In genomic region chr2:176096986-176097819, GRCh38 we compare ENCODE assay signal across 8 cellular contexts. TPM values are rescaled to one million over a fixed set of nuclear protein-coding genes. Genes with fewer than 3 reads are reported as not detected.
DNase-seq lines count a peak whose midpoint lies in the region; ATAC-seq and TF ChIP-seq lines count a peak whose summit lies in the region.

No MANE protein-coding gene starts in this region.

- no peaks in the 10 kb centered on the region for H4K20me1 ChIP-seq in KMS-11 (ENCODE audit: insufficient read depth)

- TF ChIP-seq CTCF in KMS-11 (conservative IDR thresholded peaks at IDR 0.05; ENCODE audit: low read depth, low read length) (peak; percentile 80), left ventricle myocardium inferior (IDR thresholded peaks at IDR 0.05; ENCODE audit: borderline replicate concordance) (peak; percentile 88), prostate gland (IDR thresholded peaks at IDR 0.05) (peak; percentile 59 to 94 (median 80))

- peak; percentile 87 for DNase-seq in ELR (ENCODE audit: low read depth)
- peak; percentile 78 for DNase-seq in SJSA1 (ENCODE audit: low read depth in 1 of 2, low spot score in 2 of 2)
- DNase-seq in left ventricle myocardium inferior: peak; percentile 51
- peak; percentile 82 for DNase-seq in prostate gland (ENCODE audit: low spot score)
- no peak for DNase-seq in cortex of kidney (lab: John Stamatoyannopoulos, UW)

- intact Hi-C loops in left ventricle myocardium inferior (cut with micrococcal nuclease): no loop called here
- intact Hi-C loops in prostate gland (cut with DNase I): no loop called here

- WGBS in prostate gland: 1% methylated on average over 45 of the region's 45 CpGs

- peak overlapping the region; percentile 90 for H3K9ac ChIP-seq in KMS-11

- H2AFZ ChIP-seq in KMS-11 (ENCODE audit: low read depth): peak overlapping the region; percentile 97

- peaks cover 4% of the 10 kb centered on the region for H3K9me3 Mint-ChIP-seq in activated naive CD8-positive, alpha-beta T cell (ENCODE audit: low read depth)

- H3K27ac Mint-ChIP-seq in activated naive CD8-positive, alpha-beta T cell: no peak overlapping the region

- H3K27me3 ChIP-seq in KMS-11 (ENCODE audit: insufficient read depth, low read depth) (no peaks in the 10 kb centered on the region), SJSA1 (replicated peaks) (peaks cover 53% of the 10 kb centered on the region), left ventricle myocardium inferior (ENCODE audit: low read depth) (peaks cover 100% of the 10 kb centered on the region), prostate gland (replicated peaks; ENCODE audit: insufficient read depth) (peaks cover 22% of the 10 kb centered on the region)

- H3K36me3 ChIP-seq in KMS-11 (ENCODE audit: insufficient read depth) (no peaks in the 10 kb centered on the region), SJSA1 (no peaks in the 10 kb centered on the region), left ventricle myocardium inferior (no peaks in the 10 kb centered on the region), prostate gland (no peaks in the 10 kb centered on the region)

- H3K9me3 ChIP-seq in SJSA1 (replicated peaks) (no peaks in the 10 kb centered on the region; the same call in 1 of the 2 replicates), left ventricle myocardium inferior (replicated peaks) (no peaks in the 10 kb centered on the region), prostate gland (no peaks in the 10 kb centered on the region)

- H3K36me3 Mint-ChIP-seq in activated naive CD8-positive, alpha-beta T cell: peaks cover 4% of the 10 kb centered on the region

- H3K4me1 ChIP-seq in KMS-11 (ENCODE audit: low read depth, poor library complexity, severe bottlenecking) (peaks cover 8% of the 10 kb centered on the region), SJSA1 (replicated peaks) (peaks cover 34% of the 10 kb centered on the region), left ventricle myocardium inferior (peaks cover 50% of the 10 kb centered on the region), prostate gland (replicated peaks) (no peaks in the 10 kb centered on the region)

- H3K4me3 ChIP-seq in KMS-11 (IDR thresholded peaks at IDR 0.05; ENCODE audit: insufficient read depth, low read depth, low read length): peak overlapping the region; percentile 89
- H3K4me3 ChIP-seq in SJSA1: peak overlapping the region; percentile 46
- peak overlapping the region; percentile 64 for H3K4me3 ChIP-seq in left ventricle myocardium inferior
- H3K4me3 ChIP-seq in prostate gland: peak overlapping the region; percentile 24 to 36

- TF ChIP-seq POLR2A in prostate gland (IDR thresholded peaks at IDR 0.05): peak; percentile 54

- no peaks in the 10 kb centered on the region for H3K79me2 ChIP-seq in KMS-11 (ENCODE audit: insufficient read depth, low read depth)

- ATAC-seq in GM21786 (IDR thresholded peaks at IDR 0.05; ENCODE audit: unreplicated experiment): peak; percentile 92

- H3K27ac ChIP-seq in KMS-11 (peak overlapping the region; percentile 91), SJSA1 (peak overlapping the region; percentile 36), left ventricle myocardium inferior (replicated peaks) (no peak overlapping the region), prostate gland (peak overlapping the region; percentile 85 to 86)

- peak overlapping the region; percentile 80 for H3K4me3 Mint-ChIP-seq in activated naive CD8-positive, alpha-beta T cell

- H3K27me3 Mint-ChIP-seq in activated naive CD8-positive, alpha-beta T cell: peaks cover 59% of the 10 kb centered on the region

- peak overlapping the region; percentile 95 for H3K4me2 ChIP-seq in KMS-11

- H3K4me1 Mint-ChIP-seq in activated naive CD8-positive, alpha-beta T cell (ENCODE audit: low read depth): peaks cover 30% of the 10 kb centered on the region

RNA-seq across cellular contexts. Expression of gene HOXD12, which starts 2.4 kb away (rescaled TPM):
- total RNA-seq in SJSA1 (2014; rRNA removed; shearing (Covaris generic)): 0.13 TPM in 1 of 2 replicates, not detected in the other
- total RNA-seq in left ventricle myocardium inferior: not detected
- total RNA-seq in prostate gland: under 1 TPM in 1 of 2 donors, not detected in 1; 0.36 TPM

RNA-seq across cellular contexts. Expression of gene HOXD13, which starts 4.7 kb away (rescaled TPM):
- total RNA-seq in SJSA1 (2014; rRNA removed; shearing (Covaris generic)): 0.06 and 0.50 TPM in 2 replicates
- total RNA-seq in left ventricle myocardium inferior (not detected), prostate gland (10 to 100 TPM; 10.6 to 11.8 TPM)

RNA-seq across cellular contexts. Expression of gene HOXD11, which starts 9.9 kb away (rescaled TPM):
- total RNA-seq in SJSA1 (2014; rRNA removed; shearing (Covaris generic)): not detected in 2 replicates
- total RNA-seq in left ventricle myocardium inferior (not detected), prostate gland (10 to 100 TPM in 1 of 2 donors, 1 to 10 TPM in 1; 8.0 to 14.9 TPM)

RNA-seq across cellular contexts. Expression of gene EVX2, which starts 13.4 kb away (rescaled TPM):
- not detected in 2 replicates for total RNA-seq in SJSA1 (2014; rRNA removed; shearing (Covaris generic))
- total RNA-seq in left ventricle myocardium inferior (not detected), prostate gland (1 to 10 TPM; 1.2 to 1.6 TPM)

RNA-seq across cellular contexts. Expression of gene HOXD10, which starts 19.4 kb away (rescaled TPM):
- not detected in 2 replicates for total RNA-seq in SJSA1 (2014; rRNA removed; shearing (Covaris generic))
- total RNA-seq in left ventricle myocardium inferior (not detected), prostate gland (10 to 100 TPM; 10.4 to 32.5 TPM)

Comparison
In these comparisons a context has a peak if more than half of its experiments do, and no peak if none do; other contexts are left out.
1. H3K4me3 ChIP-seq: peak in every context shown above with its lines; median percentile 89 in KMS-11; 64 in left ventricle myocardium inferior; 46 in SJSA1; 30 in prostate gland.